Comparison of ENCODE assay signal across 9 cellular contexts in the genomic region with DNA sequence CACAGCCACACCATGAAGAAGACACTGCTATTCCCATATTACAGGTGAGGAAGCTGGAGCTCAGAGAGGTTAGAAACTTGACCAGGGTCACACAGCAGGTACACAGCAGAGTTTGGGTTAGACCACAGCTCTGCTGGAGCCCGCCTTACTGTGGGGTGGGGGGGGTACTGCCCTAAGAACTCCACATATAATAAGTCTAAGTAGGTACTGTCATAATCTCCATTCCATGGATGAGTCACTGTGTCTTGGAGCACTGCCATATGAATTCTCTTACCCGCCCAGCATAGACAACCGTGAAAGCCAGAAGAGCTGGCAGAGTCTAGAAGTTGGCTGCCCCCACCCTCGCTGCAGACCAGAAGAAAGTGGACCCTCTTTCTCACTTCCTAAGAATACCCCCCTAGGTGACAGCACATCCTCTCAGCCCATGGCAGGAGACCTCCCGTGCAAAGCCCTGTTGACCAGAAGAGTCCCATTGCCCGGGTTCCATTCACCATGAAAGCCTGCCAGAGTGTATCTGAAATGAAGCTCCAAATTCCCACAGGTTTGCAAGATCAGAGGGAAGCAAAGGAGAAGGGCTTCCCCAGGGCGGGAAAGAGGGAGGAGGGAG. TPM values are rescaled to one million over a fixed set of nuclear protein-coding genes. Genes with fewer than 3 reads are reported as not detected.
DNase-seq lines count a peak whose midpoint lies in the region; ATAC-seq and TF ChIP-seq lines count a peak whose summit lies in the region.
"Had no signal": no experiment of that assay in that cellular context is flagged by ENCODE, and none has a peak within 500 bp of the region (broad histone marks: within the 10 kb centered on the region; RNA-seq: fewer than 3 reads in every experiment).

No MANE protein-coding gene starts in this region.

- no peak overlapping the region for H3K4me3 Mint-ChIP-seq in stimulated activated naive B cell treated with anti-CD40 and anti-IgM and Interleukin-4, amounts not matched to agents 10 μg/mL and 1 μg/mL and 100 μg/mL, for 72 hours

- peaks cover 5% of the 10 kb centered on the region for H3K27me3 ChIP-seq in foreskin keratinocyte

- peak overlapping the region; percentile 79 for H3K27ac Mint-ChIP-seq in stimulated activated naive B cell treated with anti-CD40 and anti-IgM and Interleukin-4, amounts not matched to agents 10 μg/mL and 1 μg/mL and 100 μg/mL, for 72 hours

- H3K9me3 Mint-ChIP-seq in stimulated activated naive B cell treated with anti-CD40 and anti-IgM and Interleukin-4, amounts not matched to agents 10 μg/mL and 1 μg/mL and 100 μg/mL, for 72 hours, result peaks cover 4 to 9% of the 10 kb centered on the region in 2 donors

- TF ChIP-seq CTCF in HFF-Myc (IDR thresholded peaks at IDR 0.05; ENCODE audit: low read depth, low read length, missing control alignments) (no peak), foreskin keratinocyte (conservative IDR thresholded peaks at IDR 0.05) (no peak)

- H3K27me3 Mint-ChIP-seq in stimulated activated naive B cell treated with anti-CD40 and anti-IgM and Interleukin-4, amounts not matched to agents 10 μg/mL and 1 μg/mL and 100 μg/mL, for 72 hours, result no peaks in the 10 kb centered on the region

- no peak overlapping the region for H3K4me3 ChIP-seq in HFF-Myc (replicated peaks; ENCODE audit: low read depth, low read length)

- in situ Hi-C loops in SK-MEL-5 (cut with HindIII; ENCODE audit: low pct_unique_long_range_greater_than_20kb, low sequenced_read_pairs), result no loop called here

- H3K36me3 Mint-ChIP-seq in stimulated activated naive B cell treated with anti-CD40 and anti-IgM and Interleukin-4, amounts not matched to agents 10 μg/mL and 1 μg/mL and 100 μg/mL, for 72 hours, result peaks cover 3 to 12% of the 10 kb centered on the region in 2 donors

- ATAC-seq in foreskin keratinocyte (peak; percentile 93), GM21447 (IDR thresholded peaks at IDR 0.05; ENCODE audit: unreplicated experiment) (no peak)
- ATAC-seq in stimulated activated naive B cell treated with anti-CD40 and anti-IgM and Interleukin-4, amounts not matched to agents 10 μg/mL and 1 μg/mL and 100 μg/mL, for 72 hours (replicated peaks), result peak in 1 of 2 donors; percentile 58

- H3K27ac ChIP-seq in foreskin keratinocyte, result peak overlapping the region; percentile 56

- H3K4me1 ChIP-seq in foreskin keratinocyte, result peaks cover 5% of the 10 kb centered on the region

- DNase-seq in HFF-Myc (ENCODE audit: extremely low read depth, low read depth), result peak; percentile 40
- DNase-seq in SK-MEL-5 (ENCODE audit: low read depth, low spot score), result peak; percentile 15
- DNase-seq in foreskin keratinocyte, result peak; percentile 69 to 89
- DNase-seq in stimulated activated naive B cell treated with anti-CD40 and anti-IgM and Interleukin-4, amounts not matched to agents 10 μg/mL and 1 μg/mL and 100 μg/mL, for 72 hours, result no peak
- no peak for DNase-seq in NCI-H1694 (lab: John Stamatoyannopoulos, UW)
- no peak for DNase-seq in NCI-H748 treated with DMSO at 0.1 percent for 48 hours (lab: John Stamatoyannopoulos, UW)
- DNase-seq: NCI-H1105; stimulated activated CD4-positive, alpha-beta T cell treated with anti-CD3 and anti-CD28 coated beads, Interleukin-4, amount 100 ng/mL, for 24 hours had no signal

- peaks cover 55 to 76% of the 10 kb centered on the region in 2 donors for H3K4me1 Mint-ChIP-seq in stimulated activated naive B cell treated with anti-CD40 and anti-IgM and Interleukin-4, amounts not matched to agents 10 μg/mL and 1 μg/mL and 100 μg/mL, for 72 hours

RNA-seq across cellular contexts. Expression of gene PLA2G2D, which starts 5.2 kb away (rescaled TPM):
- total RNA-seq in SK-MEL-5 (2014; rRNA removed; shearing (Covaris generic)), result not detected in 2 replicates
- 0.04 TPM in 1 of 2 replicates, not detected in the other for polyA plus RNA-seq in SK-MEL-5 (2015; cell fraction: cytosol; rRNA removed)
- polyA plus RNA-seq in SK-MEL-5 (2015; cell fraction: nucleus; rRNA removed), result not detected in 2 replicates
- not detected in 2 replicates for total RNA-seq in foreskin keratinocyte
- polyA plus RNA-seq in foreskin keratinocyte, result not detected in 2 replicates

RNA-seq across cellular contexts. Expression of gene PLA2G2F, which starts 14.6 kb away (rescaled TPM):
- not detected in 2 replicates for total RNA-seq in SK-MEL-5 (2014; rRNA removed; shearing (Covaris generic))
- not detected in 2 replicates for polyA plus RNA-seq in SK-MEL-5 (2015; cell fraction: cytosol; rRNA removed)
- polyA plus RNA-seq in SK-MEL-5 (2015; cell fraction: nucleus; rRNA removed), result not detected in 2 replicates
- 0.04 and 0.07 TPM in 2 replicates for total RNA-seq in foreskin keratinocyte
- polyA plus RNA-seq in foreskin keratinocyte, result 0.06 TPM in 1 of 2 replicates, not detected in the other

RNA-seq across cellular contexts. Expression of gene PLA2G5, which starts 54.6 kb away (rescaled TPM):
- not detected in 2 replicates for total RNA-seq in SK-MEL-5 (2014; rRNA removed; shearing (Covaris generic))
- not detected in 2 replicates for polyA plus RNA-seq in SK-MEL-5 (2015; cell fraction: cytosol; rRNA removed)
- not detected in 2 replicates for polyA plus RNA-seq in SK-MEL-5 (2015; cell fraction: nucleus; rRNA removed)
- total RNA-seq in foreskin keratinocyte, result not detected in 2 replicates
- not detected in 2 replicates for polyA plus RNA-seq in foreskin keratinocyte

Comparison
In these comparisons a context has a peak if more than half of its experiments do, and no peak if none do; other contexts are left out.
1. DNase-seq: peak in HFF-Myc (single experiment), SK-MEL-5 (single experiment) and foreskin keratinocyte (2 of 2); none in stimulated activated naive B cell treated with anti-CD40 and anti-IgM and Interleukin-4, amounts not matched to agents 10 μg/mL and 1 μg/mL and 100 μg/mL, for 72 hours (single experiment), NCI-H1694 (single experiment) and NCI-H748 treated with DMSO at 0.1 percent for 48 hours (single experiment).